26 cellular contexts compared by ENCODE assay signal in genomic region chr4:151874328-151874727, GRCh38.
"Had no signal": no experiment of that assay in that cellular context is flagged by ENCODE, and none has a peak within 500 bp of the region (broad histone marks: within the 10 kb centered on the region; RNA-seq: fewer than 3 reads in every experiment).

No MANE protein-coding gene starts in this region.

- H3K27me3 ChIP-seq: heart left ventricle, left lung, suprapubic skin, tibial artery had no signal

- H3K4me3 ChIP-seq: heart left ventricle, left lung, lung, suprapubic skin, tibial artery had no signal

- H3K27ac ChIP-seq: heart left ventricle, left lung, suprapubic skin, tibial artery had no signal

- H3K4me3 Mint-ChIP-seq: activated CD8-positive, alpha-beta T cell treated with anti-CD3 and anti-CD28 coated beads for 36 hours; activated T-cell treated with anti-CD3 and anti-CD28 coated beads, Interleukin-2, amount 50 U/mL, for 4 hours; activated T-helper 17 cell treated with anti-CD3 and anti-CD28 coated beads, Interleukin-2, amount 50 U/mL, for 72 hours; nephron progenitor cell; stimulated activated naive B cell treated with anti-CD40 and anti-IgM and Interleukin-4, amounts not matched to agents 10 μg/mL and 1 μg/mL and 100 μg/mL, for 72 hours; T-helper 17 cell had no signal

- H3K4me1 ChIP-seq: heart left ventricle, left lung, suprapubic skin, tibial artery had no signal

- H3K36me3 ChIP-seq: heart left ventricle, left lung, suprapubic skin, tibial artery had no signal

- DNase-seq: activated CD4-positive, alpha-beta T cell treated with anti-CD3 and anti-CD28 coated beads for 1 hour; activated CD4-positive, alpha-beta T cell treated with anti-CD3 and anti-CD28 coated beads, Interleukin-2, amount 50 U/mL, for 1 hour; activated CD8-positive, alpha-beta T cell treated with anti-CD3 and anti-CD28 coated beads for 36 hours; activated gamma-delta T cell treated with Interleukin-2 at 50 U/mL for 16 hours; activated naive CD4-positive, alpha-beta T cell treated with anti-CD3 and anti-CD28 coated beads, Interleukin-2, amount 50 U/mL, for 16 hours; activated T-cell treated with anti-CD3 and anti-CD28 coated beads, Interleukin-2, amount 50 U/mL, for 4 hours; amniotic stem cell; caudate nucleus; cortex of kidney; foreskin fibroblast; heart left ventricle; hypothalamus; left lung; nephron progenitor cell; occipital lobe; right cardiac atrium; stimulated activated CD4-positive, alpha-beta T cell treated with anti-CD3 and anti-CD28 coated beads, Interleukin-15, amount 100 ng/mL, for 24 hours; stimulated activated CD4-positive, alpha-beta T cell treated with anti-CD3 and anti-CD28 coated beads, Interleukin-2, amount 100 ng/mL, for 24 hours; stimulated activated naive B cell treated with anti-CD40 and anti-IgM and Interleukin-4, amounts not matched to agents 10 μg/mL and 1 μg/mL and 100 μg/mL, for 72 hours; T-helper 17 cell; T1000; tibial artery had no signal

- H3K9me3 ChIP-seq: heart left ventricle, left lung, suprapubic skin, tibial artery had no signal

- H3K4me1 Mint-ChIP-seq: activated T-helper 17 cell treated with anti-CD3 and anti-CD28 coated beads, Interleukin-2, amount 50 U/mL, for 72 hours; stimulated activated naive B cell treated with anti-CD40 and anti-IgM and Interleukin-4, amounts not matched to agents 10 μg/mL and 1 μg/mL and 100 μg/mL, for 72 hours had no signal

- H3K27me3 Mint-ChIP-seq: activated CD8-positive, alpha-beta T cell treated with anti-CD3 and anti-CD28 coated beads for 36 hours; stimulated activated naive B cell treated with anti-CD40 and anti-IgM and Interleukin-4, amounts not matched to agents 10 μg/mL and 1 μg/mL and 100 μg/mL, for 72 hours; T-helper 17 cell had no signal

- H3K36me3 Mint-ChIP-seq: stimulated activated naive B cell treated with anti-CD40 and anti-IgM and Interleukin-4, amounts not matched to agents 10 μg/mL and 1 μg/mL and 100 μg/mL, for 72 hours had no signal

- H3K9me3 Mint-ChIP-seq: activated CD8-positive, alpha-beta T cell treated with anti-CD3 and anti-CD28 coated beads for 36 hours; activated T-helper 17 cell treated with anti-CD3 and anti-CD28 coated beads, Interleukin-2, amount 50 U/mL, for 72 hours had no signal

- ATAC-seq: activated CD8-positive, alpha-beta T cell treated with anti-CD3 and anti-CD28 coated beads for 36 hours; activated T-cell treated with anti-CD3 and anti-CD28 coated beads, Interleukin-2, amount 50 U/mL, for 4 hours; activated T-helper 17 cell treated with anti-CD3 and anti-CD28 coated beads, Interleukin-2, amount 50 U/mL, for 72 hours; esophagus mucosa; heart left ventricle; left lung; right cardiac atrium; stimulated activated naive B cell treated with anti-CD40 and anti-IgM and Interleukin-4, amounts not matched to agents 10 μg/mL and 1 μg/mL and 100 μg/mL, for 72 hours; T-helper 17 cell had no signal

- H3K27ac Mint-ChIP-seq: activated CD8-positive, alpha-beta T cell treated with anti-CD3 and anti-CD28 coated beads for 36 hours; activated T-helper 17 cell treated with anti-CD3 and anti-CD28 coated beads, Interleukin-2, amount 50 U/mL, for 72 hours; stimulated activated naive B cell treated with anti-CD40 and anti-IgM and Interleukin-4, amounts not matched to agents 10 μg/mL and 1 μg/mL and 100 μg/mL, for 72 hours; T-helper 17 cell had no signal
